In the genomic region with DNA sequence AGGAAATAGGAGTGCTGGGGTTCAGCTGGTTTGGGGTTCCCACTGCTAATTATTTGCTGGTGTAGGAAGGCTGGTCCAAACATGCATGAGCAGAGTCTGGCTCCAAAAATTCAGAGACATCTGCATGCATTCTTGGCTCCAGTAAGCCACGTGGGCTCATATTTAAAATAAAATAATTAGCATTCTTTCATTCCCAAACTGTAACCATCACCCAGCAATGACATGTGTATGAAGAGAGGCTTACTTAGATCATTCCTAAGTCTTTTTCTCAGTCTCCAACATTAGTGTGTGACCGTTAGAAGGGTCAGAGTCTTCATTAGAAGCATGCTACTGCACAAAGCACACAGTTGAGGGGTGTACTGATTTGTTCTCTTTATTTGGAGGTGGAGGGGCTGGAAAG, we compare ENCODE assay signal across 10 cellular contexts. TPM values are rescaled to one million over a fixed set of nuclear protein-coding genes. Genes with fewer than 3 reads are reported as not detected.
"Had no signal": no experiment of that assay in that cellular context is flagged by ENCODE, and none has a peak within 500 bp of the region (broad histone marks: within the 10 kb centered on the region; RNA-seq: fewer than 3 reads in every experiment).

No MANE protein-coding gene starts in this region.

- DNase-seq: GM23248, GOT3, H7, HFFc6 had no signal

- ATAC-seq: HCT116, HepG2, K562 had no signal

- H3K9me3 ChIP-seq: HAP-1 had no signal

- H2AFZ ChIP-seq: GM23248 had no signal

- H3K4me1 ChIP-seq: HAP-1 had no signal

- H3K36me3 ChIP-seq: HAP-1 had no signal

- H3K4me3 ChIP-seq: GM23248, HAP-1, K562 had no signal

- H3K4me3 Mint-ChIP-seq: HFFc6 had no signal

- H3K27ac Mint-ChIP-seq: HFFc6 had no signal

- H3K9ac ChIP-seq: GM23248 had no signal

- H3K27ac ChIP-seq: GM23248, HL-60 had no signal

RNA-seq across cellular contexts. Expression of a gene that starts 58.4 kb away (rescaled TPM):
- total RNA-seq: HepG2, HT1080, K562 had no signal
- polyA plus RNA-seq: HepG2 had no signal
